16 cellular contexts compared by ENCODE assay signal in the genomic region with DNA sequence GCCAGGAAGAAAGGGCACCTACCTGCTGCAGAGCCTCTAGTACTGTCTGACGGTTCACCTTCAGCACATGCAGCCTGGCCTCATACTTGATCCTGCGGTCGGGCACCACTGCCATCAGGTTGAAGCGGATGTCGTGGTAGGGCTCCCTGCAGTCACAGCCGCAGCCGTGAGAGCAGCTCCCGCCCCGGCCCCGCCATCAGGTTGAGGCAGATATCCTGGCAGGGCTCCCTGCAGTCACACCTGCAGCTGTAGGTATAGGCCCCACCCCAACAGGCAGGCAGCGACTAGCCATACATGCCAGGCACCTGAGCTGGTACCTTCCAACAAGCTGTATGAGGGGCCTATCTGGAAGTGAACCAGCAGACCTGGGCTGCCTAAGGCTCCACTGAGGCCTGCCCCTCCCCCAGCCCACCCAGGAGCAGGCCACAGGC. TPM values are rescaled to one million over a fixed set of nuclear protein-coding genes. Genes with fewer than 3 reads are reported as not detected.
DNase-seq lines count a peak whose midpoint lies in the region; ATAC-seq, FAIRE-seq and TF ChIP-seq lines count a peak whose summit lies in the region.
"Had no signal": no experiment of that assay in that cellular context is flagged by ENCODE, and none has a peak within 500 bp of the region (broad histone marks: within the 10 kb centered on the region; RNA-seq: fewer than 3 reads in every experiment).

No MANE protein-coding gene starts in this region.

- POLR2A ChIA-PET in GM10248 (lab: Yijun Ruan, JAX), result interaction anchor here (0.6 kb wide), 1 partner anchor 32 kb away, joined by 3 read pairs; no protein-coding TSS in a partner anchor

- 93% methylated on average over 11 of the region's 11 CpGs for WGBS in right cardiac atrium
- 15 to 68% (median 31%) methylated on average over 10 to 11 of the region's 11 CpGs for WGBS in small intestine, 3 donors

- TF ChIP-seq CTCF in Peyer's patch (IDR thresholded peaks at IDR 0.05) (no peak), GM10248 (IDR thresholded peaks at IDR 0.05; ENCODE audit: control extremely low read depth, extremely low read depth, low read depth, missing control alignments) (no peak)

- DNase-seq in Jurkat, Clone E6-1 (ENCODE audit: low read depth, low spot score), result peak; percentile 96
- peak in 2 of 3 donors; percentile 52 to 69 for DNase-seq in Peyer's patch
- DNase-seq in right cardiac atrium, result peak in 2 of 3 donors; percentile 51 to 53
- peak; percentile 43 for DNase-seq in small intestine
- no peak for DNase-seq in central memory CD4-positive, alpha-beta T cell
- no peak for DNase-seq in amygdala (lab: John Stamatoyannopoulos, UW)
- no peak for DNase-seq in GM10248 (ENCODE audit: extremely low spot score)
- DNase-seq: activated CD4-positive, alpha-beta memory T cell treated with anti-CD3 and anti-CD28 coated beads, Interleukin-2, amount 10 ng/mL, durations not matched to agents 7 days and 5 days; Calu3; effector CD8-positive, alpha-beta T cell; H9; NCI-H1930; NCI-H526; WERI-Rb-1 had no signal

- H3K4me3 ChIP-seq in Jurkat, Clone E6-1 (ENCODE audit: low read length), result peak overlapping the region; percentile 45
- H3K4me3 ChIP-seq in Peyer's patch (no peak overlapping the region), right cardiac atrium (ENCODE audit: low read length) (no peak overlapping the region), small intestine (ENCODE audit: low read depth in 1 of 2, low read length in 2 of 2) (no peak overlapping the region)
- H3K4me3 ChIP-seq: adrenal gland, SJSA1 had no signal

- H3K4me1 ChIP-seq in Peyer's patch (peaks cover 3 to 34% (median 10%) of the 10 kb centered on the region in 4 donors), right cardiac atrium (ENCODE audit: control insufficient read depth, insufficient read depth, low read length) (no peaks in the 10 kb centered on the region), small intestine (ENCODE audit: control insufficient read depth in 2 of 2, insufficient read depth in 1 of 2, low read depth in 1 of 2, low read length in 1 of 2) (peaks cover 4 to 5% of the 10 kb centered on the region in 2 donors)

- CTCF ChIA-PET in GM10248 (lab: Yijun Ruan, JAX), result interaction anchor here (0.9 to 2.4 kb wide), 5 partner anchors 11 to 45 kb away, joined by 3 to 7 read pairs (median 6); no protein-coding TSS in a partner anchor

- H3K36me3 ChIP-seq in Peyer's patch (peaks cover 0 to 67% (median 0%) of the 10 kb centered on the region in 3 donors), small intestine (ENCODE audit: control insufficient read depth in 2 of 2, insufficient read depth in 2 of 2, low read length in 2 of 2) (peaks cover 13 to 25% of the 10 kb centered on the region in 2 donors)

- no peak for ATAC-seq in right cardiac atrium

- FAIRE-seq in small intestine (lab: Jason Lieb, UNC), result no peak

- TF ChIP-seq POLR2A in Peyer's patch (IDR thresholded peaks at IDR 0.05), result no peak

- peak overlapping the region in 1 of 4 donors; percentile 10 for H3K27ac ChIP-seq in Peyer's patch
- H3K27ac ChIP-seq in right cardiac atrium (ENCODE audit: low read length), result no peak overlapping the region
- no peak overlapping the region for H3K27ac ChIP-seq in small intestine (ENCODE audit: low read depth in 1 of 2, low read length in 1 of 2)
- H3K27ac ChIP-seq: adrenal gland, SJSA1 had no signal

- intact Hi-C loops in right cardiac atrium (cut with DNase I), result no loop called here

- no peaks in the 10 kb centered on the region for H3K9me3 ChIP-seq in Peyer's patch
- no peaks in the 10 kb centered on the region for H3K9me3 ChIP-seq in right cardiac atrium (ENCODE audit: control insufficient read depth, low read length)
- no peaks in the 10 kb centered on the region for H3K9me3 ChIP-seq in small intestine (ENCODE audit: control insufficient read depth, low read depth)
- H3K9me3 ChIP-seq: adrenal gland, SJSA1 had no signal

- H3K27me3 ChIP-seq in Peyer's patch (no peaks in the 10 kb centered on the region), right cardiac atrium (ENCODE audit: control insufficient read depth, insufficient read depth) (no peaks in the 10 kb centered on the region), small intestine (ENCODE audit: control insufficient read depth in 2 of 2, insufficient read depth in 2 of 2, low read length in 2 of 2) (no peaks in the 10 kb centered on the region)
- H3K27me3 ChIP-seq: adrenal gland, SJSA1 had no signal

RNA-seq across cellular contexts. Expression of a gene that starts 3.6 kb away (rescaled TPM):
- 156 TPM for polyA plus RNA-seq in Jurkat, Clone E6-1 (2012; ENCODE audit: insufficient read depth, insufficient read length)
- total RNA-seq in Peyer's patch, result 10 to 100 TPM; 49.9 to 94.4 (median 77.0) TPM
- 10 to 100 TPM; 48.4 to 59.1 (median 55.9) TPM for total RNA-seq in right cardiac atrium
- 43.0 TPM for polyA plus RNA-seq in right cardiac atrium
- 10 to 100 TPM; 54.8 to 59.4 (median 59.2) TPM for polyA plus RNA-seq in small intestine

RNA-seq across cellular contexts. Expression of a gene that starts 4.2 kb away (rescaled TPM):
- polyA plus RNA-seq in Jurkat, Clone E6-1 (2012; ENCODE audit: insufficient read depth, insufficient read length), result 33.1 TPM
- 10 to 100 TPM; 12.4 to 34.6 (median 17.4) TPM for total RNA-seq in Peyer's patch
- 10 to 100 TPM; 15.9 to 28.5 (median 18.3) TPM for total RNA-seq in right cardiac atrium
- polyA plus RNA-seq in right cardiac atrium, result 10.9 TPM
- 10 to 100 TPM in 1 of 3 donors, 1 to 10 TPM in 2; 6.8 to 11.6 (median 8.9) TPM for polyA plus RNA-seq in small intestine

RNA-seq across cellular contexts. Expression of a gene that starts 38.7 kb away (rescaled TPM):
- polyA plus RNA-seq in Jurkat, Clone E6-1 (2012; ENCODE audit: insufficient read depth, insufficient read length), result 2.2 TPM
- total RNA-seq in Peyer's patch, result 10 to 100 TPM; 18.8 to 24.8 (median 22.0) TPM
- 10 to 100 TPM in 1 of 4 donors, 1 to 10 TPM in 3; 4.7 to 13.1 (median 8.3) TPM for total RNA-seq in right cardiac atrium
- polyA plus RNA-seq in right cardiac atrium, result 11.2 TPM
- 10 to 100 TPM in 1 of 3 donors, 1 to 10 TPM in 1, under 1 TPM in 1; 0.67 to 30.4 (median 2.2) TPM for polyA plus RNA-seq in small intestine

RNA-seq across cellular contexts. Expression of a gene that starts 47.6 kb away (rescaled TPM):
- polyA plus RNA-seq in Jurkat, Clone E6-1 (2012; ENCODE audit: insufficient read depth, insufficient read length), result 3.8 TPM
- total RNA-seq in Peyer's patch (not detected), right cardiac atrium (1,000 to 10,000 TPM; 2,349 to 3,477 (median 2,851) TPM)
- polyA plus RNA-seq in right cardiac atrium (6,305 TPM), small intestine (100 to 1,000 TPM in 1 of 3 donors, 1 to 10 TPM in 1, under 1 TPM in 1; 0.79 to 110 (median 9.6) TPM)

RNA-seq across cellular contexts. Expression of a gene that starts 49.2 kb away (rescaled TPM):
- 72.0 TPM for polyA plus RNA-seq in Jurkat, Clone E6-1 (2012; ENCODE audit: insufficient read depth, insufficient read length)
- total RNA-seq in Peyer's patch (100 to 1,000 TPM in 3 of 4 donors, 10 to 100 TPM in 1; 65.7 to 150 (median 128) TPM), right cardiac atrium (10 to 100 TPM; 48.6 to 59.2 (median 53.0) TPM)
- polyA plus RNA-seq in right cardiac atrium (31.2 TPM), small intestine (10 to 100 TPM; 25.9 to 29.1 (median 26.6) TPM)

Comparison
In these comparisons a context has a peak if more than half of its experiments do, and no peak if none do; other contexts are left out.
1. DNase-seq: peak in Jurkat, Clone E6-1 (single experiment), Peyer's patch (2 of 3), right cardiac atrium (2 of 3) and small intestine (single experiment); none in central memory CD4-positive, alpha-beta T cell (single experiment), amygdala (0 of 56) and GM10248 (single experiment).